33 cellular contexts compared by ENCODE assay signal in the genomic region with DNA sequence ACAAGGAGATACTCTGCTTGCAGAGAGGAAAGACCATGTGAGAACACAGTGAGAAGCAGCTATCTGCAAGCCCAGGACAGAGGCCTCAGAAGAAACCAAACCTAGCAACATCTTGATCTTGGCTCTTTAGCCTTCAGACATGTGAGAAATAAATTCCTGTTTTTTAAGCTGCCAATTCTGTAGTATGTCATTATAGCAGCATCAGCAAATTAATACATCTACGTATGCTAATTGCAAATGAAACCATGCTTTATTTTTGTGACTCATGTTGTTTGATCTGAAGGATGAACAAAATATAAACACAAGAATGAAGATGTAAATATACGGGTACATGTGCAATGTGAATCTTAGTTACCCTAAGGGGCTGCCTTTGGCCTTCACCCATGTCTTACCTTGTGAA.
"Had no signal": no experiment of that assay in that cellular context is flagged by ENCODE, and none has a peak within 500 bp of the region (broad histone marks: within the 10 kb centered on the region; RNA-seq: fewer than 3 reads in every experiment).

No MANE protein-coding gene starts in this region.

- H3K4me3 ChIP-seq: adrenal gland, ascending aorta, body of pancreas, breast epithelium, cardiac muscle cell had no signal

- DNase-seq: activated effector memory CD4-positive, alpha-beta T cell treated with anti-CD3 and anti-CD28 coated beads, Interleukin-2, amount 50 U/mL, for 16 hours; activated effector memory CD4-positive, alpha-beta T cell treated with Interleukin-2 at 50 U/mL for 16 hours; activated gamma-delta T cell; activated gamma-delta T cell treated with Interleukin-2 at 50 U/mL for 16 hours; activated naive CD4-positive, alpha-beta T cell; activated naive CD4-positive, alpha-beta T cell treated with anti-CD3 and anti-CD28 coated beads for 36 hours; activated naive CD4-positive, alpha-beta T cell treated with anti-CD3 and anti-CD28 coated beads, Interleukin-2, amount 10 ng/mL, durations not matched to agents 7 days and 5 days; activated naive CD4-positive, alpha-beta T cell treated with anti-CD3 and anti-CD28 coated beads, Interleukin-2, amount 50 U/mL, for 16 hours; activated naive CD4-positive, alpha-beta T cell treated with Interleukin-2 at 50 U/mL for 16 hours; activated naive CD8-positive, alpha-beta T cell treated with anti-CD3 and anti-CD28 coated beads for 36 hours; activated naive CD8-positive, alpha-beta T cell treated with anti-CD3 and anti-CD28 coated beads, Interleukin-2, amount 10 ng/mL, durations not matched to agents 7 days and 5 days; activated naive CD8-positive, alpha-beta T cell treated with anti-CD3 and anti-CD28 coated beads, Interleukin-2, amount 50 U/mL, for 24 hours; activated T-cell treated with anti-CD3 and anti-CD28 coated beads, Interleukin-2, amount 50 U/mL, for 24 hours; activated T-cell treated with anti-CD3 and anti-CD28 coated beads, Interleukin-2, amount 50 U/mL, for 4 hours; activated T-cell treated with anti-CD3 and anti-CD28 coated beads, Interleukin-2, amount 50 U/mL, for 48 hours; activated T-cell treated with anti-CD3 and anti-CD28 coated beads, Interleukin-2, amount 50 U/mL, for 72 hours; adrenal gland; amniotic stem cell; amygdala; anterior cingulate cortex; aorta; body of pancreas; brain microvascular endothelial cell; caudate nucleus; central memory CD4-positive, alpha-beta T cell; cerebellar nuclear complex had no signal

- FAIRE-seq: astrocyte, bronchial epithelial cell had no signal

- H3K27me3 ChIP-seq: adrenal gland, ascending aorta, body of pancreas, brain microvascular endothelial cell, breast epithelium, cardiac muscle cell had no signal

- H3K27ac ChIP-seq: adrenal gland, ascending aorta, body of pancreas, brain microvascular endothelial cell, breast epithelium, cardiac muscle cell had no signal

- H3K9me3 ChIP-seq: adrenal gland, ascending aorta, body of pancreas, breast epithelium had no signal

- H3K4me1 ChIP-seq: adrenal gland, ascending aorta, body of pancreas, breast epithelium had no signal

- H3K36me3 ChIP-seq: adrenal gland, ascending aorta, brain microvascular endothelial cell, breast epithelium, cardiac muscle cell had no signal

- ATAC-seq: activated naive CD4-positive, alpha-beta T cell treated with anti-CD3 and anti-CD28 coated beads, Interleukin-2, amount 50 U/mL, for 72 hours; activated naive CD8-positive, alpha-beta T cell treated with anti-CD3 and anti-CD28 coated beads, Interleukin-2, amount 50 U/mL, for 24 hours; activated T-cell treated with anti-CD3 and anti-CD28 coated beads, Interleukin-2, amount 50 U/mL, for 4 hours; activated T-cell treated with anti-CD3 and anti-CD28 coated beads, Interleukin-2, amount 50 U/mL, for 72 hours; activated T-helper 17 cell treated with anti-CD3 and anti-CD28 coated beads, Interleukin-2, amount 50 U/mL, for 72 hours; body of pancreas had no signal
